In the genomic region with DNA sequence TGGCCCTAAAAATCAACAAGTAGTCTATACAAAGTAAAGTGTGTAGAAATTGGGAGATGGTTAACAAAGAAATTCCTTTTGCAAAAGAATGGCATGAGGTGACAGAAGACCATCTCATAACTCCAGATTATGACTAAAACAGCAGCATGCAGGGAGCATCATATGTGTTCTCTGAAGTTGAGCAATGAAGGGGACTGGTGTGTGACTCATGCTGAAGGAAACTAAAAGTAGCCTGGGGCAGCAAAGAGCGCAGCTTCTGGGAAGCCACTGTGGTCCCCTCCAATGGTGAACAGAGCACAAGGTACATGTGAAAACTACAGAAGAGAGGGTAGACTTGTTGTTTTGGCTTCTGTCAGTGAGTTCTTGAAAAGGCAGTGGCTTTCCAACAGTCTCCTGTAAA, we compare ENCODE assay signal across 1 cellular context.
TF ChIP-seq lines count a peak whose summit lies in the region.

No MANE protein-coding gene starts in this region.

TF ChIP-seq in WTC11, 78 proteins besides CTCF, POLR2A, EP300 and RAD21 (continued from another document):
- TF ChIP-seq, protein P1, sequence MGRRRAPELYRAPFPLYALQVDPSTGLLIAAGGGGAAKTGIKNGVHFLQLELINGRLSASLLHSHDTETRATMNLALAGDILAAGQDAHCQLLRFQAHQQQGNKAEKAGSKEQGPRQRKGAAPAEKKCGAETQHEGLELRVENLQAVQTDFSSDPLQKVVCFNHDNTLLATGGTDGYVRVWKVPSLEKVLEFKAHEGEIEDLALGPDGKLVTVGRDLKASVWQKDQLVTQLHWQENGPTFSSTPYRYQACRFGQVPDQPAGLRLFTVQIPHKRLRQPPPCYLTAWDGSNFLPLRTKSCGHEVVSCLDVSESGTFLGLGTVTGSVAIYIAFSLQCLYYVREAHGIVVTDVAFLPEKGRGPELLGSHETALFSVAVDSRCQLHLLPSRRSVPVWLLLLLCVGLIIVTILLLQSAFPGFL (CRISPR knock-in tag; IDR thresholded peaks at IDR 0.05; ENCODE audit: borderline replicate concordance) = no peak
- TF ChIP-seq, protein P2, sequence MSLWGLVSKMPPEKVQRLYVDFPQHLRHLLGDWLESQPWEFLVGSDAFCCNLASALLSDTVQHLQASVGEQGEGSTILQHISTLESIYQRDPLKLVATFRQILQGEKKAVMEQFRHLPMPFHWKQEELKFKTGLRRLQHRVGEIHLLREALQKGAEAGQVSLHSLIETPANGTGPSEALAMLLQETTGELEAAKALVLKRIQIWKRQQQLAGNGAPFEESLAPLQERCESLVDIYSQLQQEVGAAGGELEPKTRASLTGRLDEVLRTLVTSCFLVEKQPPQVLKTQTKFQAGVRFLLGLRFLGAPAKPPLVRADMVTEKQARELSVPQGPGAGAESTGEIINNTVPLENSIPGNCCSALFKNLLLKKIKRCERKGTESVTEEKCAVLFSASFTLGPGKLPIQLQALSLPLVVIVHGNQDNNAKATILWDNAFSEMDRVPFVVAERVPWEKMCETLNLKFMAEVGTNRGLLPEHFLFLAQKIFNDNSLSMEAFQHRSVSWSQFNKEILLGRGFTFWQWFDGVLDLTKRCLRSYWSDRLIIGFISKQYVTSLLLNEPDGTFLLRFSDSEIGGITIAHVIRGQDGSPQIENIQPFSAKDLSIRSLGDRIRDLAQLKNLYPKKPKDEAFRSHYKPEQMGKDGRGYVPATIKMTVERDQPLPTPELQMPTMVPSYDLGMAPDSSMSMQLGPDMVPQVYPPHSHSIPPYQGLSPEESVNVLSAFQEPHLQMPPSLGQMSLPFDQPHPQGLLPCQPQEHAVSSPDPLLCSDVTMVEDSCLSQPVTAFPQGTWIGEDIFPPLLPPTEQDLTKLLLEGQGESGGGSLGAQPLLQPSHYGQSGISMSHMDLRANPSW (CRISPR knock-in tag; conservative IDR thresholded peaks at IDR 0.05; ENCODE audit: low read depth) = no peak
- TF ChIP-seq MXD4 (CRISPR knock-in tag; IDR thresholded peaks at IDR 0.05; ENCODE audit: borderline replicate concordance) (no peak), CREM (CRISPR knock-in tag; IDR thresholded peaks at IDR 0.05) (no peak), ZNF317 (CRISPR knock-in tag; IDR thresholded peaks at IDR 0.05; ENCODE audit: borderline replicate concordance, low read depth) (no peak)
